In the genomic region with DNA sequence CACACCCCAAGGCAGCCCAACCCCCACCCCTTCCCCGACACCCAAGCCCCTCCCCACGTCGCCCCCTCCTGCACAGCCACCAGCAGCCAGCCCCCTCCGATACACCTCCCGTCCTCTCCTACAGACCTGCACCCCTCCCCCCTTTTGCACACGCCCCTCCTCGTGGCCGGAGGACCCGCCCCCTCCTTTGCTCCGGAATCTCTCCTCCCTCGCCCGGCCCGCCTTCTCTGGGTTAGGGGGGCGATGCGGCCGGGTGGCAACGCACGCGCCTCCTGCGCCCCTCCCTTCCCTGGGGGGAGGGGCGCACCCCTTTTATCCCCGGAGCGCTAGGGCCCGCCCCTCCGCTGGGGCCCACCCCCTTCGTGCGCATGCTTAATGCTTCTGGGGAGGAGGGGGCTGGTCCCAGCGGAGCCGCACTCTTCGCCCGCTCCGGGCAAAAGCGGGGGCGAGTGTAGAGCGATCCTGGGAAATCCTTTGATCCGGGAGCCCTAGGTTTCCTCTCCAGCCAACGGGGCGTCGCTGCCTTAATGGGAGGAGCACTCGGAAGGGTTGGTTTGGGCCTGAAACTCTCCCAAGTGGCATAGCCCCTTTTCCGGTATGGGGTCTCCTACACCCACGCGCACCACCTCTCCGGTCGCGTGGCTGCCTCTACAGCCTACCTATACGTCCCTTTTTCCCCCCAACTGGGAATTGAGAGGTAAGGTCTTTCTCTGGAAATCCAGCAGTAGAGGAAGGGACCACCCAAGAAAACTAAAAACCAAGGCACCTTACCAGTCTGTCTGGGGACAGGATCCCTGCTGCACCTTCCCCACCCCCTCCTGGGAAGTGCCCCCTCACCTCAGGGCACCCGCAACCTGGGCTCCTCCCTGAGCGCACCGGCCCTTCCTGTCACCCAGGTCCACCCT, we compare ENCODE assay signal across 8 cellular contexts. TPM values are rescaled to one million over a fixed set of nuclear protein-coding genes. Genes with fewer than 3 reads are reported as not detected.
DNase-seq lines count a peak whose midpoint lies in the region; ATAC-seq and TF ChIP-seq lines count a peak whose summit lies in the region.

No MANE protein-coding gene starts in this region.

- intact Hi-C loops in colonic mucosa (cut with DNase I) = loop anchor here (10.0 kb wide), 1 partner anchor 52 kb away; no protein-coding TSS in a partner anchor

- peak overlapping the region; percentile 44 to 85 (median 69) for H3K27ac Mint-ChIP-seq in CD4-positive, CD25-positive, alpha-beta regulatory T cell
- peak overlapping the region; percentile 65 for H3K27ac Mint-ChIP-seq in HFFc6
- peak overlapping the region; percentile 64 for H3K27ac Mint-ChIP-seq in activated CD4-positive, alpha-beta T cell treated with anti-CD3 and anti-CD28 coated beads, Interleukin-2, amount 10 ng/mL, durations not matched to agents 7 days and 5 days

- H3K4me3 Mint-ChIP-seq in CD4-positive, CD25-positive, alpha-beta regulatory T cell = peak overlapping the region; percentile 73 to 86 (median 80)
- H3K4me3 Mint-ChIP-seq in HFFc6 = peak overlapping the region; percentile 88
- peak overlapping the region; percentile 66 for H3K4me3 Mint-ChIP-seq in activated CD4-positive, alpha-beta T cell treated with anti-CD3 and anti-CD28 coated beads, Interleukin-2, amount 10 ng/mL, durations not matched to agents 7 days and 5 days

- no peaks in the 10 kb centered on the region for H3K9me3 ChIP-seq in CD4-positive, CD25-positive, alpha-beta regulatory T cell (ENCODE audit: control insufficient read depth in 2 of 2, low read length in 2 of 2)
- no peaks in the 10 kb centered on the region for H3K9me3 ChIP-seq in colonic mucosa

- peak overlapping the region; percentile 35 for H3K4me3 ChIP-seq in CD4-positive, CD25-positive, alpha-beta regulatory T cell (ENCODE audit: low read depth, low read length)
- H3K4me3 ChIP-seq in colonic mucosa = peak overlapping the region; percentile 59

- POLR2A ChIA-PET in activated CD4-positive, alpha-beta T cell treated with anti-CD3 and anti-CD28 coated beads, Interleukin-2, amount 10 ng/mL, durations not matched to agents 7 days and 5 days (lab: Charles Lee) = no interaction called here

- H3K9me3 Mint-ChIP-seq in CD4-positive, CD25-positive, alpha-beta regulatory T cell = no peaks in the 10 kb centered on the region
- no peaks in the 10 kb centered on the region for H3K9me3 Mint-ChIP-seq in HFFc6
- H3K9me3 Mint-ChIP-seq in activated CD4-positive, alpha-beta T cell treated with anti-CD3 and anti-CD28 coated beads, Interleukin-2, amount 10 ng/mL, durations not matched to agents 7 days and 5 days = no peaks in the 10 kb centered on the region

- H3K27me3 ChIP-seq in CD4-positive, CD25-positive, alpha-beta regulatory T cell (ENCODE audit: control insufficient read depth, insufficient read depth, low read length) = no peaks in the 10 kb centered on the region
- H3K27me3 ChIP-seq in colonic mucosa = no peaks in the 10 kb centered on the region

- peak overlapping the region; percentile 63 for H3K27ac ChIP-seq in CD4-positive, CD25-positive, alpha-beta regulatory T cell (ENCODE audit: insufficient read depth, low read length, poor library complexity, severe bottlenecking)
- peak overlapping the region; percentile 81 for H3K27ac ChIP-seq in colonic mucosa

- H3K36me3 Mint-ChIP-seq in CD4-positive, CD25-positive, alpha-beta regulatory T cell = no peaks in the 10 kb centered on the region
- peaks cover 15% of the 10 kb centered on the region for H3K36me3 Mint-ChIP-seq in HFFc6 (ENCODE audit: low read depth)
- no peaks in the 10 kb centered on the region for H3K36me3 Mint-ChIP-seq in activated CD4-positive, alpha-beta T cell treated with anti-CD3 and anti-CD28 coated beads, Interleukin-2, amount 10 ng/mL, durations not matched to agents 7 days and 5 days (ENCODE audit: low read depth)

- H3K9ac ChIP-seq in colonic mucosa (ENCODE audit: low read depth in 2 of 2, low read length in 2 of 2) = peak overlapping the region; percentile 66 to 67

- H3K36me3 ChIP-seq in CD4-positive, CD25-positive, alpha-beta regulatory T cell (ENCODE audit: control insufficient read depth, insufficient read depth, low read length) = no peaks in the 10 kb centered on the region
- H3K36me3 ChIP-seq in colonic mucosa = no peaks in the 10 kb centered on the region

- CTCF ChIA-PET in activated CD4-positive, alpha-beta T cell treated with anti-CD3 and anti-CD28 coated beads, Interleukin-2, amount 10 ng/mL, durations not matched to agents 7 days and 5 days (lab: Charles Lee) = no interaction called here

- DNase-seq in CD4-positive, CD25-positive, alpha-beta regulatory T cell = peak; percentile 70 to 72 (median 70)
- DNase-seq in HFFc6 (peak; percentile 79), NCI-H460 (ENCODE audit: extremely low read depth, low read depth) (peak; percentile 88), colonic mucosa (peak; percentile 79), kidney tubule cell (ENCODE audit: low spot score) (peak; percentile 81)
- DNase-seq in activated CD4-positive, alpha-beta T cell treated with anti-CD3 and anti-CD28 coated beads, Interleukin-2, amount 10 ng/mL, durations not matched to agents 7 days and 5 days = peak; percentile 73
- DNase-seq in stimulated activated CD4-positive, alpha-beta T cell treated with anti-CD3 and anti-CD28 coated beads, Interleukin-15, amount 100 ng/mL, for 48 hours (ENCODE audit: low read depth in 2 of 2) = peak; percentile 64 to 73

- H3K27me3 Mint-ChIP-seq in CD4-positive, CD25-positive, alpha-beta regulatory T cell = peaks cover 4% of the 10 kb centered on the region
- H3K27me3 Mint-ChIP-seq in HFFc6 (ENCODE audit: insufficient read depth) = peaks cover 5% of the 10 kb centered on the region
- H3K27me3 Mint-ChIP-seq in activated CD4-positive, alpha-beta T cell treated with anti-CD3 and anti-CD28 coated beads, Interleukin-2, amount 10 ng/mL, durations not matched to agents 7 days and 5 days = no peaks in the 10 kb centered on the region

- H3K4me1 ChIP-seq in CD4-positive, CD25-positive, alpha-beta regulatory T cell (ENCODE audit: control insufficient read depth, insufficient read depth, low read length, poor library complexity, severe bottlenecking) = peaks cover 34% of the 10 kb centered on the region
- H3K4me1 ChIP-seq in colonic mucosa = no peaks in the 10 kb centered on the region

- peaks cover 6 to 46% (median 15%) of the 10 kb centered on the region in 4 donors for H3K4me1 Mint-ChIP-seq in CD4-positive, CD25-positive, alpha-beta regulatory T cell
- peaks cover 46% of the 10 kb centered on the region for H3K4me1 Mint-ChIP-seq in HFFc6 (ENCODE audit: low read depth)
- H3K4me1 Mint-ChIP-seq in activated CD4-positive, alpha-beta T cell treated with anti-CD3 and anti-CD28 coated beads, Interleukin-2, amount 10 ng/mL, durations not matched to agents 7 days and 5 days = peaks cover 35% of the 10 kb centered on the region

- no peak for ATAC-seq in CD4-positive, CD25-positive, alpha-beta regulatory T cell (ENCODE audit: low read depth in 2 of 2)
- no peak for ATAC-seq in GM18520 (IDR thresholded peaks at IDR 0.05; ENCODE audit: unreplicated experiment)

- TF ChIP-seq CTCF in HFFc6 (IDR thresholded peaks at IDR 0.05) = no peak
- TF ChIP-seq CTCF in colonic mucosa (IDR thresholded peaks at IDR 0.05) = no peak

RNA-seq across cellular contexts. Expression of a gene that starts 1.9 kb away (rescaled TPM):
- total RNA-seq in CD4-positive, CD25-positive, alpha-beta regulatory T cell = 4.9 TPM
- under 1 TPM; 0.29 to 0.44 (median 0.38) TPM for polyA plus RNA-seq in CD4-positive, CD25-positive, alpha-beta regulatory T cell
- total RNA-seq in HFFc6 (2021; fragmentation: NEBNext Ultra II Directional; extraction: Animal tissue kit (Norgen Biotek cat#: 25700)) = 10 to 100 TPM; 24.5 to 26.3 (median 25.0) TPM
- total RNA-seq in NCI-H460 (2014; rRNA removed; shearing (Covaris generic)) = 11.0 and 11.1 TPM in 2 replicates
- polyA plus RNA-seq in NCI-H460 (2014; cell fraction: nucleus; rRNA removed) = 10.2 and 20.4 TPM in 2 replicates
- 1 to 10 TPM; 5.6 to 6.0 TPM for total RNA-seq in activated CD4-positive, alpha-beta T cell treated with anti-CD3 and anti-CD28 coated beads, Interleukin-2, amount 10 ng/mL, durations not matched to agents 7 days and 5 days
- total RNA-seq in colonic mucosa = 1 to 10 TPM; 5.0 to 7.5 TPM

RNA-seq across cellular contexts. Expression of a gene that starts 19.6 kb away (rescaled TPM):
- total RNA-seq in CD4-positive, CD25-positive, alpha-beta regulatory T cell = 1.5 TPM
- 1 to 10 TPM in 2 of 4 donors, under 1 TPM in 1, not detected in 1; 0.52 to 1.5 (median 1.1) TPM for polyA plus RNA-seq in CD4-positive, CD25-positive, alpha-beta regulatory T cell
- total RNA-seq in HFFc6 (2021; fragmentation: NEBNext Ultra II Directional; extraction: Animal tissue kit (Norgen Biotek cat#: 25700)) = 10 to 100 TPM; 61.1 to 76.6 (median 65.4) TPM
- total RNA-seq in NCI-H460 (2014; rRNA removed; shearing (Covaris generic)) = 16.3 and 26.4 TPM in 2 replicates
- polyA plus RNA-seq in NCI-H460 (2014; cell fraction: nucleus; rRNA removed) = 21.1 and 38.7 TPM in 2 replicates
- 1 to 10 TPM in 1 of 2 experiments, under 1 TPM in 1; 0.87 to 1.2 TPM for total RNA-seq in activated CD4-positive, alpha-beta T cell treated with anti-CD3 and anti-CD28 coated beads, Interleukin-2, amount 10 ng/mL, durations not matched to agents 7 days and 5 days
- total RNA-seq in colonic mucosa = 10 to 100 TPM; 11.2 to 18.3 TPM

RNA-seq across cellular contexts. Expression of a gene that starts 29.9 kb away (rescaled TPM):
- 19.7 TPM for total RNA-seq in CD4-positive, CD25-positive, alpha-beta regulatory T cell
- polyA plus RNA-seq in CD4-positive, CD25-positive, alpha-beta regulatory T cell = 10 to 100 TPM in 1 of 4 donors, 1 to 10 TPM in 3; 5.9 to 12.7 (median 7.9) TPM
- 10 to 100 TPM; 10.9 to 11.7 (median 11.4) TPM for total RNA-seq in HFFc6 (2021; fragmentation: NEBNext Ultra II Directional; extraction: Animal tissue kit (Norgen Biotek cat#: 25700))
- 18.8 and 20.9 TPM in 2 replicates for total RNA-seq in NCI-H460 (2014; rRNA removed; shearing (Covaris generic))
- polyA plus RNA-seq in NCI-H460 (2014; cell fraction: nucleus; rRNA removed) = 10.6 and 14.5 TPM in 2 replicates
- total RNA-seq in activated CD4-positive, alpha-beta T cell treated with anti-CD3 and anti-CD28 coated beads, Interleukin-2, amount 10 ng/mL, durations not matched to agents 7 days and 5 days = 10 to 100 TPM; 26.4 to 27.1 TPM
- 10 to 100 TPM; 13.7 to 15.6 TPM for total RNA-seq in colonic mucosa

RNA-seq across cellular contexts. Expression of a gene that starts 36.7 kb away (rescaled TPM):
- 1.1 TPM for total RNA-seq in CD4-positive, CD25-positive, alpha-beta regulatory T cell
- polyA plus RNA-seq in CD4-positive, CD25-positive, alpha-beta regulatory T cell = under 1 TPM; 0.10 to 0.52 (median 0.31) TPM
- total RNA-seq in HFFc6 (2021; fragmentation: NEBNext Ultra II Directional; extraction: Animal tissue kit (Norgen Biotek cat#: 25700)) = 1 to 10 TPM; 2.9 to 3.5 (median 3.2) TPM
- total RNA-seq in NCI-H460 (2014; rRNA removed; shearing (Covaris generic)) = 1.0 and 3.4 TPM in 2 replicates
- polyA plus RNA-seq in NCI-H460 (2014; cell fraction: nucleus; rRNA removed) = 5.3 and 6.9 TPM in 2 replicates
- 1 to 10 TPM; 7.8 to 8.2 TPM for total RNA-seq in activated CD4-positive, alpha-beta T cell treated with anti-CD3 and anti-CD28 coated beads, Interleukin-2, amount 10 ng/mL, durations not matched to agents 7 days and 5 days
- total RNA-seq in colonic mucosa = 1 to 10 TPM; 7.9 to 8.2 TPM

RNA-seq across cellular contexts. Expression of a gene that starts 53.3 kb away (rescaled TPM):
- total RNA-seq in CD4-positive, CD25-positive, alpha-beta regulatory T cell = 6.0 TPM
- polyA plus RNA-seq in CD4-positive, CD25-positive, alpha-beta regulatory T cell = 10 to 100 TPM; 15.0 to 22.6 (median 19.6) TPM
- total RNA-seq in HFFc6 (2021; fragmentation: NEBNext Ultra II Directional; extraction: Animal tissue kit (Norgen Biotek cat#: 25700)) = 10 to 100 TPM in 3 of 6 experiments, 1 to 10 TPM in 3; 8.4 to 11.8 (median 10.1) TPM
- total RNA-seq in NCI-H460 (2014; rRNA removed; shearing (Covaris generic)) = 433 and 534 TPM in 2 replicates
- 226 and 259 TPM in 2 replicates for polyA plus RNA-seq in NCI-H460 (2014; cell fraction: nucleus; rRNA removed)
- total RNA-seq in activated CD4-positive, alpha-beta T cell treated with anti-CD3 and anti-CD28 coated beads, Interleukin-2, amount 10 ng/mL, durations not matched to agents 7 days and 5 days = 10 to 100 TPM; 16.0 to 18.8 TPM
- total RNA-seq in colonic mucosa = 10 to 100 TPM; 13.5 to 48.5 TPM
